ENCODE assay signal across 17 cellular contexts in the genomic region with DNA sequence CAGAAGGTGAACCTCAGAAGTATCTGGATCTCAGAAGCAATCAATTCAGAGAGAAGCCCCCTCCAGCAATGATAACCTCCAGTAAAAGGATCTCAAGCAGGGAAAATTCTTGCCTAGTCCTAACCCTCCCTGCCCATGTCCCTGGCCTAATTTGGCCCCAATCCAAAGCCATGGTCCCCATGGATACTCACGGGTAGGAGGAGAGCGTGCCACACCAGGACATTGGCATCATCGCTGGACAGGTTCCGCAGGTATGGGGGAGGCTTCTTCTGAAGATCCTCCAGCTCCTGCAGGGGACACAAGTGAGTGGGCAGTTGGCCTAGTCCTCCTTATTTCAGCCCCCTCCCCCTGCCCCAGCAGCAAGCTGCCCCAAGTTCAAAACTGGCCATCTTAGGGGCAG. TPM values are rescaled to one million over a fixed set of nuclear protein-coding genes. Genes with fewer than 3 reads are reported as not detected.
DNase-seq lines count a peak whose midpoint lies in the region; ATAC-seq, FAIRE-seq and TF ChIP-seq lines count a peak whose summit lies in the region.
"Had no signal": no experiment of that assay in that cellular context is flagged by ENCODE, and none has a peak within 500 bp of the region (broad histone marks: within the 10 kb centered on the region; RNA-seq: fewer than 3 reads in every experiment).

No MANE protein-coding gene starts in this region.

- peaks cover 40% of the 10 kb centered on the region for H3K4me1 Mint-ChIP-seq in activated T-cell treated with anti-CD3 and anti-CD28 coated beads, Interleukin-2, amount 50 U/mL, for 24 hours (ENCODE audit: low read depth)
- peaks cover 40% of the 10 kb centered on the region for H3K4me1 Mint-ChIP-seq in activated T-cell treated with anti-CD3 and anti-CD28 coated beads, Interleukin-2, amount 50 U/mL, for 4 hours (ENCODE audit: low read depth)
- H3K4me1 Mint-ChIP-seq in T-helper 17 cell = peaks cover 33% of the 10 kb centered on the region

- peaks cover 83% of the 10 kb centered on the region for H3K36me3 Mint-ChIP-seq in activated T-cell treated with anti-CD3 and anti-CD28 coated beads, Interleukin-2, amount 50 U/mL, for 24 hours (ENCODE audit: low read depth)
- peaks cover 22% of the 10 kb centered on the region for H3K36me3 Mint-ChIP-seq in activated T-cell treated with anti-CD3 and anti-CD28 coated beads, Interleukin-2, amount 50 U/mL, for 4 hours (ENCODE audit: insufficient read depth)
- H3K36me3 Mint-ChIP-seq in T-helper 17 cell (ENCODE audit: low read depth) = peaks cover 8% of the 10 kb centered on the region

- no peaks in the 10 kb centered on the region for H3K9me3 Mint-ChIP-seq in activated T-cell treated with anti-CD3 and anti-CD28 coated beads, Interleukin-2, amount 50 U/mL, for 24 hours
- H3K9me3 Mint-ChIP-seq in activated T-cell treated with anti-CD3 and anti-CD28 coated beads, Interleukin-2, amount 50 U/mL, for 4 hours = no peaks in the 10 kb centered on the region
- H3K9me3 Mint-ChIP-seq: CD14-positive monocyte had no signal

- ATAC-seq in activated T-cell treated with anti-CD3 and anti-CD28 coated beads, Interleukin-2, amount 50 U/mL, for 4 hours = no peak
- no peak for ATAC-seq in T-helper 17 cell

- H3K36me3 ChIP-seq in prostate gland = no peaks in the 10 kb centered on the region

- no peak for FAIRE-seq in HTR-8/SVneo (lab: Jason Lieb, UNC)
- FAIRE-seq: H1 had no signal

- 64% methylated on average over 4 of the region's 4 CpGs for WGBS in prostate gland

- H3K4me3 Mint-ChIP-seq in activated T-cell treated with anti-CD3 and anti-CD28 coated beads, Interleukin-2, amount 50 U/mL, for 24 hours = no peak overlapping the region
- no peak overlapping the region for H3K4me3 Mint-ChIP-seq in activated T-cell treated with anti-CD3 and anti-CD28 coated beads, Interleukin-2, amount 50 U/mL, for 4 hours
- H3K4me3 Mint-ChIP-seq in T-helper 17 cell = no peak overlapping the region
- H3K4me3 Mint-ChIP-seq: CD14-positive monocyte had no signal

- H3K27ac ChIP-seq in prostate gland = no peak overlapping the region
- H3K27ac ChIP-seq: RWPE1 had no signal

- H3K9me3 ChIP-seq in T-helper 17 cell (ENCODE audit: control insufficient read depth, low read length, poor library complexity, severe bottlenecking) (no peaks in the 10 kb centered on the region), prostate gland (no peaks in the 10 kb centered on the region)

- peak overlapping the region; percentile 29 for H3K27ac Mint-ChIP-seq in activated T-cell treated with anti-CD3 and anti-CD28 coated beads, Interleukin-2, amount 50 U/mL, for 24 hours
- H3K27ac Mint-ChIP-seq in T-helper 17 cell = peak overlapping the region; percentile 78
- H3K27ac Mint-ChIP-seq: CD14-positive monocyte had no signal

- no peaks in the 10 kb centered on the region for H3K27me3 Mint-ChIP-seq in activated T-cell treated with anti-CD3 and anti-CD28 coated beads, Interleukin-2, amount 50 U/mL, for 24 hours
- no peaks in the 10 kb centered on the region for H3K27me3 Mint-ChIP-seq in activated T-cell treated with anti-CD3 and anti-CD28 coated beads, Interleukin-2, amount 50 U/mL, for 4 hours (ENCODE audit: low read depth)
- H3K27me3 Mint-ChIP-seq in T-helper 17 cell = no peaks in the 10 kb centered on the region

- TF ChIP-seq RAD21 in Ishikawa (IDR thresholded peaks at IDR 0.05; ENCODE audit: low read depth) = no peak

- no peaks in the 10 kb centered on the region for H3K27me3 ChIP-seq in prostate gland (replicated peaks; ENCODE audit: insufficient read depth)

- TF ChIP-seq POLR2A in prostate gland (IDR thresholded peaks at IDR 0.05) = no peak

- TF ChIP-seq EP300 in Ishikawa (IDR thresholded peaks at IDR 0.05; ENCODE audit: borderline replicate concordance) = no peak

- no peak overlapping the region for H3K4me3 ChIP-seq in prostate gland

- no peak for DNase-seq in activated T-cell treated with anti-CD3 and anti-CD28 coated beads, Interleukin-2, amount 50 U/mL, for 24 hours
- DNase-seq in activated T-cell treated with anti-CD3 and anti-CD28 coated beads, Interleukin-2, amount 50 U/mL, for 4 hours = no peak
- DNase-seq in T-helper 17 cell = no peak
- DNase-seq in prostate gland (ENCODE audit: low spot score) = peak; percentile 23
- no peak for DNase-seq in HTR-8/SVneo (ENCODE audit: insufficient read length, low spot score)
- DNase-seq in NCI-H2227 treated with DMSO at 0.1 percent for 48 hours (lab: John Stamatoyannopoulos, UW) = no peak
- DNase-seq in stimulated activated CD4-positive, alpha-beta T cell treated with anti-CD3 and anti-CD28 coated beads, Interleukin-1b, Interleukin-23, amount 100 ng/mL, for 48 hours = no peak
- DNase-seq: EL, Kasumi-1, NCI-H187, NCI-H2171, NCI-H524 treated with DMSO at 0.1 percent for 48 hours, OCI-M1 had no signal

- no peaks in the 10 kb centered on the region for H3K4me1 ChIP-seq in prostate gland (replicated peaks)

- no peak for TF ChIP-seq CTCF in prostate gland (IDR thresholded peaks at IDR 0.05)

- intact Hi-C loops in prostate gland (cut with DNase I) = no loop called here

TF ChIP-seq in Ishikawa, 13 proteins besides CTCF, POLR2A, EP300 and RAD21:
- TF ChIP-seq NFIC (IDR thresholded peaks at IDR 0.05) = peak; percentile 67
- TF ChIP-seq, protein P1, sequence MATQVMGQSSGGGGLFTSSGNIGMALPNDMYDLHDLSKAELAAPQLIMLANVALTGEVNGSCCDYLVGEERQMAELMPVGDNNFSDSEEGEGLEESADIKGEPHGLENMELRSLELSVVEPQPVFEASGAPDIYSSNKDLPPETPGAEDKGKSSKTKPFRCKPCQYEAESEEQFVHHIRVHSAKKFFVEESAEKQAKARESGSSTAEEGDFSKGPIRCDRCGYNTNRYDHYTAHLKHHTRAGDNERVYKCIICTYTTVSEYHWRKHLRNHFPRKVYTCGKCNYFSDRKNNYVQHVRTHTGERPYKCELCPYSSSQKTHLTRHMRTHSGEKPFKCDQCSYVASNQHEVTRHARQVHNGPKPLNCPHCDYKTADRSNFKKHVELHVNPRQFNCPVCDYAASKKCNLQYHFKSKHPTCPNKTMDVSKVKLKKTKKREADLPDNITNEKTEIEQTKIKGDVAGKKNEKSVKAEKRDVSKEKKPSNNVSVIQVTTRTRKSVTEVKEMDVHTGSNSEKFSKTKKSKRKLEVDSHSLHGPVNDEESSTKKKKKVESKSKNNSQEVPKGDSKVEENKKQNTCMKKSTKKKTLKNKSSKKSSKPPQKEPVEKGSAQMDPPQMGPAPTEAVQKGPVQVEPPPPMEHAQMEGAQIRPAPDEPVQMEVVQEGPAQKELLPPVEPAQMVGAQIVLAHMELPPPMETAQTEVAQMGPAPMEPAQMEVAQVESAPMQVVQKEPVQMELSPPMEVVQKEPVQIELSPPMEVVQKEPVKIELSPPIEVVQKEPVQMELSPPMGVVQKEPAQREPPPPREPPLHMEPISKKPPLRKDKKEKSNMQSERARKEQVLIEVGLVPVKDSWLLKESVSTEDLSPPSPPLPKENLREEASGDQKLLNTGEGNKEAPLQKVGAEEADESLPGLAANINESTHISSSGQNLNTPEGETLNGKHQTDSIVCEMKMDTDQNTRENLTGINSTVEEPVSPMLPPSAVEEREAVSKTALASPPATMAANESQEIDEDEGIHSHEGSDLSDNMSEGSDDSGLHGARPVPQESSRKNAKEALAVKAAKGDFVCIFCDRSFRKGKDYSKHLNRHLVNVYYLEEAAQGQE (IDR thresholded peaks at IDR 0.05; ENCODE audit: low read depth) = no peak

RNA-seq across cellular contexts. Expression of a gene that starts 7.3 kb away (rescaled TPM):
- total RNA-seq in activated T-cell treated with anti-CD3 and anti-CD28 coated beads, Interleukin-2, amount 50 U/mL, for 4 hours = 100 to 1,000 TPM; 117 to 136 (median 122) TPM
- 10 to 100 TPM; 58.9 to 64.1 TPM for total RNA-seq in T-helper 17 cell
- total RNA-seq in prostate gland = 10 to 100 TPM; 42.3 to 44.6 TPM

RNA-seq across cellular contexts. Expression of a gene that starts 22.8 kb away (rescaled TPM):
- total RNA-seq in activated T-cell treated with anti-CD3 and anti-CD28 coated beads, Interleukin-2, amount 50 U/mL, for 4 hours = not detected
- total RNA-seq in T-helper 17 cell (not detected), prostate gland (1 to 10 TPM in 1 of 2 donors, not detected in 1; 1.4 TPM)
- total RNA-seq: H1 had no signal

RNA-seq across cellular contexts. Expression of a gene that starts 29.6 kb away (rescaled TPM):
- 100 to 1,000 TPM; 152 to 189 (median 154) TPM for total RNA-seq in activated T-cell treated with anti-CD3 and anti-CD28 coated beads, Interleukin-2, amount 50 U/mL, for 4 hours
- total RNA-seq in T-helper 17 cell (10 to 100 TPM; 17.0 to 19.1 TPM), prostate gland (10 to 100 TPM; 35.2 to 44.3 TPM)

RNA-seq across cellular contexts. Expression of a gene that starts 37.3 kb away (rescaled TPM):
- total RNA-seq in activated T-cell treated with anti-CD3 and anti-CD28 coated beads, Interleukin-2, amount 50 U/mL, for 4 hours = 1 to 10 TPM in 2 of 3 donors, under 1 TPM in 1; 0.55 to 2.1 (median 1.7) TPM
- under 1 TPM in 1 of 2 donors, not detected in 1; 0.57 TPM for total RNA-seq in T-helper 17 cell
- total RNA-seq in prostate gland = 100 to 1,000 TPM in 1 of 2 donors, 10 to 100 TPM in 1; 88.7 to 205 TPM

RNA-seq across cellular contexts. Expression of a gene that starts 44.6 kb away (rescaled TPM):
- total RNA-seq in activated T-cell treated with anti-CD3 and anti-CD28 coated beads, Interleukin-2, amount 50 U/mL, for 4 hours = 10 to 100 TPM; 15.5 to 20.3 (median 18.3) TPM
- total RNA-seq in T-helper 17 cell (1 to 10 TPM; 7.8 to 8.0 TPM), prostate gland (10 to 100 TPM; 18.2 to 20.9 TPM)
